ENCODE assay signal across 13 cellular contexts in genomic region chr10:26550774-26551526, GRCh38.
DNase-seq lines count a peak whose midpoint lies in the region; ATAC-seq and TF ChIP-seq lines count a peak whose summit lies in the region.
"Had no signal": no experiment of that assay in that cellular context is flagged by ENCODE, and none has a peak within 500 bp of the region (broad histone marks: within the 10 kb centered on the region; RNA-seq: fewer than 3 reads in every experiment).

No MANE protein-coding gene starts in this region.

- no peak overlapping the region for H3K4me3 Mint-ChIP-seq in activated T-cell treated with anti-CD3 and anti-CD28 coated beads, Interleukin-2, amount 50 U/mL, for 72 hours
- H3K4me3 Mint-ChIP-seq in activated naive CD8-positive, alpha-beta T cell treated with anti-CD3 and anti-CD28 coated beads for 36 hours = no peak overlapping the region

- DNase-seq in activated T-cell treated with anti-CD3 and anti-CD28 coated beads, Interleukin-2, amount 50 U/mL, for 72 hours = no peak
- DNase-seq in activated T-cell treated with anti-CD3 and anti-CD28 coated beads, Interleukin-2, amount 50 U/mL, for 1 hour = no peak
- no peak for DNase-seq in activated naive CD8-positive, alpha-beta T cell treated with anti-CD3 and anti-CD28 coated beads for 36 hours
- no peak for DNase-seq in retinal pigment epithelial cell (ENCODE audit: low read depth)
- DNase-seq in head of caudate nucleus = no peak
- no peak for DNase-seq in activated gamma-delta T cell (lab: John Stamatoyannopoulos, UW)
- DNase-seq: activated CD4-positive, alpha-beta T cell treated with anti-CD3 and anti-CD28 coated beads, Interleukin-2, amount 50 U/mL, for 48 hours; GOT3; NCI-H2171; uterus had no signal

- ATAC-seq in activated T-cell treated with anti-CD3 and anti-CD28 coated beads, Interleukin-2, amount 50 U/mL, for 72 hours (replicated peaks in 1 of 2) = peak in 1 of 2 donors; percentile 25
- ATAC-seq in HG02870 (IDR thresholded peaks at IDR 0.05; ENCODE audit: unreplicated experiment) (peak; percentile 88), HG02884 (IDR thresholded peaks at IDR 0.05; ENCODE audit: unreplicated experiment) (no peak)

- H3K36me3 Mint-ChIP-seq in activated T-cell treated with anti-CD3 and anti-CD28 coated beads, Interleukin-2, amount 50 U/mL, for 72 hours (ENCODE audit: insufficient read depth in 2 of 2) = peaks cover 24 to 61% of the 10 kb centered on the region in 2 donors
- peaks cover 77% of the 10 kb centered on the region for H3K36me3 Mint-ChIP-seq in activated naive CD8-positive, alpha-beta T cell treated with anti-CD3 and anti-CD28 coated beads for 36 hours

- H3K4me1 Mint-ChIP-seq in activated T-cell treated with anti-CD3 and anti-CD28 coated beads, Interleukin-2, amount 50 U/mL, for 72 hours (ENCODE audit: low read depth) = no peaks in the 10 kb centered on the region
- H3K4me1 Mint-ChIP-seq in activated naive CD8-positive, alpha-beta T cell treated with anti-CD3 and anti-CD28 coated beads for 36 hours = peaks cover 8% of the 10 kb centered on the region

- peak; percentile 27 for TF ChIP-seq CTCF in retinal pigment epithelial cell (conservative IDR thresholded peaks at IDR 0.05; ENCODE audit: low read depth, low read length)

- H3K9me3 Mint-ChIP-seq in activated T-cell treated with anti-CD3 and anti-CD28 coated beads, Interleukin-2, amount 50 U/mL, for 72 hours = peaks cover 5% of the 10 kb centered on the region in 2 donors
- peaks cover 24% of the 10 kb centered on the region for H3K9me3 Mint-ChIP-seq in activated naive CD8-positive, alpha-beta T cell treated with anti-CD3 and anti-CD28 coated beads for 36 hours

- no peaks in the 10 kb centered on the region for H3K27me3 Mint-ChIP-seq in activated T-cell treated with anti-CD3 and anti-CD28 coated beads, Interleukin-2, amount 50 U/mL, for 72 hours (ENCODE audit: low read depth)
- no peaks in the 10 kb centered on the region for H3K27me3 Mint-ChIP-seq in activated naive CD8-positive, alpha-beta T cell treated with anti-CD3 and anti-CD28 coated beads for 36 hours

- H3K4me3 ChIP-seq in retinal pigment epithelial cell (ENCODE audit: low read length) = no peak overlapping the region
- H3K4me3 ChIP-seq: SJSA1, uterus had no signal

- peak overlapping the region; percentile 84 for H3K27ac Mint-ChIP-seq in activated T-cell treated with anti-CD3 and anti-CD28 coated beads, Interleukin-2, amount 50 U/mL, for 72 hours
- peak overlapping the region; percentile 17 for H3K27ac Mint-ChIP-seq in activated naive CD8-positive, alpha-beta T cell treated with anti-CD3 and anti-CD28 coated beads for 36 hours

- intact Hi-C loops in head of caudate nucleus (cut with DNase I) = loop anchor here (10.0 kb wide), 1 partner anchor 216 kb away; no protein-coding TSS in a partner anchor
